30 cellular contexts compared by ENCODE assay signal in the genomic region with DNA sequence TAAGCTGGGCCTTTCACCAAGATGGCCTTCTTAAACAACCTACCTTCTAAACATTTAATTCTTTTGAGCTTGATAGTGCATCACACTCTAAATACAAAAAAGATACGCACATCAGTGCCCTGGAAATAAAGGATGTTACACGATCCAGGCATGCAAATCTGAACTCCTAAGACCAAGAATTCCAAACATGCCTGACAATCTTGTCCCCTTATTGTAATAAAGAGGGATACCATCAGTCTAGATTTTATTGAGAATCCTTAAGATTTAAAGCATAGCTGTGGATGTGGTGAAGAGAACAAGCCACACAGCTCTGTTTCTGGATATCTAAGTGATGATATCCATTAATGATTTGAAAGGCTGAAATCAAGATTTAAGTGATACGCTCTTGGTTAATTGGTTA.
"Had no signal": no experiment of that assay in that cellular context is flagged by ENCODE, and none has a peak within 500 bp of the region (broad histone marks: within the 10 kb centered on the region; RNA-seq: fewer than 3 reads in every experiment).

No MANE protein-coding gene starts in this region.

- H3K9me3 ChIP-seq: breast epithelium, colonic mucosa, esophagus muscularis mucosa, gastrocnemius medialis, heart right ventricle had no signal

- H3K27ac ChIP-seq: breast epithelium, cardiac muscle cell, colonic mucosa, esophagus muscularis mucosa, foreskin keratinocyte, gastrocnemius medialis, heart right ventricle had no signal

- ATAC-seq: activated CD4-positive, alpha-beta T cell treated with anti-CD3 and anti-CD28 coated beads for 36 hours; activated naive CD4-positive, alpha-beta T cell treated with anti-CD3 and anti-CD28 coated beads, Interleukin-2, amount 50 U/mL, for 72 hours; activated T-cell treated with anti-CD3 and anti-CD28 coated beads, Interleukin-2, amount 50 U/mL, for 72 hours; foreskin keratinocyte; gastrocnemius medialis; heart right ventricle had no signal

- H3K4me3 ChIP-seq: breast epithelium, cardiac muscle cell, colonic mucosa, esophagus muscularis mucosa, gastrocnemius medialis, heart right ventricle had no signal

- DNase-seq: activated CD4-positive, alpha-beta memory T cell treated with anti-CD3 and anti-CD28 coated beads, Interleukin-2, amount 10 ng/mL, durations not matched to agents 7 days and 5 days; activated CD4-positive, alpha-beta T cell treated with anti-CD3 and anti-CD28 coated beads for 36 hours; activated CD4-positive, alpha-beta T cell treated with anti-CD3 and anti-CD28 coated beads, Interleukin-2, amount 10 ng/mL, durations not matched to agents 7 days and 5 days; activated CD4-positive, alpha-beta T cell treated with anti-CD3 and anti-CD28 coated beads, Interleukin-2, amount 50 U/mL, for 4 hours; activated CD4-positive, CD25-positive, alpha-beta regulatory T cell; activated CD4-positive, CD25-positive, alpha-beta regulatory T cell treated with anti-CD3 and anti-CD28 coated beads, Interleukin-2, amount 50 U/mL, for 72 hours; activated CD8-positive, alpha-beta memory T cell treated with anti-CD3 and anti-CD28 coated beads, Interleukin-2, amount 50 U/mL, for 48 hours; activated gamma-delta T cell; activated naive CD4-positive, alpha-beta T cell; activated naive CD4-positive, alpha-beta T cell treated with anti-CD3 and anti-CD28 coated beads, Interleukin-2, amount 10 ng/mL, durations not matched to agents 7 days and 5 days; activated naive CD8-positive, alpha-beta T cell treated with anti-CD3 and anti-CD28 coated beads, Interleukin-2, amount 10 ng/mL, durations not matched to agents 7 days and 5 days; activated T-cell treated with anti-CD3 and anti-CD28 coated beads for 4 hours; activated T-cell treated with anti-CD3 and anti-CD28 coated beads, Interleukin-2, amount 50 U/mL, for 24 hours; activated T-cell treated with anti-CD3 and anti-CD28 coated beads, Interleukin-2, amount 50 U/mL, for 72 hours; amniotic stem cell; anterior cingulate cortex; central memory CD4-positive, alpha-beta T cell; cerebellar nuclear complex; colonic mucosa; effector memory CD4-positive, alpha-beta T cell; endodermal cell; foreskin keratinocyte; gastrocnemius medialis; glutamatergic neuron; heart right ventricle; T-helper 2 cell had no signal

- H3K4me1 ChIP-seq: breast epithelium, colonic mucosa, foreskin keratinocyte, gastrocnemius medialis had no signal

- H3K27me3 ChIP-seq: breast epithelium, cardiac muscle cell, colonic mucosa, esophagus muscularis mucosa, foreskin keratinocyte, gastrocnemius medialis, heart right ventricle had no signal
